9 cellular contexts compared by ENCODE assay signal in the genomic region with DNA sequence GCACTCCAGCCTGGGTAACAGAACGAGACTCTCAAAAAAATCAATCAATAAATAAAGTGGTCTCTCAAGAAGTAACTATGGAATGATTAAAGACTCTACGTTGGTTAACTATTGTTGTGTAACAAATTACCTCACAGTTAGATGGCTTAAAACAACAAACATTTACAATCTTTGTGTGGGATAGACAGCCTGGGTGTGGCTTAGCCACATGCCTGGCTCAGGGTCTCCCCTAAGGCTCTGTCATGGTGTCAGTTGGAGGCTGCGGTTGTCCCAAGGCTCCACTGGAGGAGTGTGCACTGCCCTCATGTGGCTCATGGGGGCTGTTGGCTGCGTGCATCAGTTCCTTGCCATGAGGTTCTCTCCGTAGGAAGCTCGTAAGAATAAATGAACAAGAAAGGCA.
A peak's percentile ranks its signal among the peaks of the same experiment; 100 is the strongest.
DNase-seq lines count a peak whose midpoint lies in the region; ATAC-seq, FAIRE-seq and TF ChIP-seq lines count a peak whose summit lies in the region.
"Had no signal": no experiment of that assay in that cellular context is flagged by ENCODE, and none has a peak within 500 bp of the region (broad histone marks: within the 10 kb centered on the region; RNA-seq: fewer than 3 reads in every experiment).

No MANE protein-coding gene starts in this region.

- no peaks in the 10 kb centered on the region for H3F3A ChIP-seq in GM23248 (ENCODE audit: insufficient read depth)

- H3K9ac ChIP-seq in GM23248 = no peak overlapping the region

- TF ChIP-seq POLR2A in suprapubic skin (IDR thresholded peaks at IDR 0.05) = no peak

- FAIRE-seq in RCC 7860 (lab: Jason Lieb, UNC) = no peak
- FAIRE-seq: GM12891 had no signal

- H3K36me3 Mint-ChIP-seq in activated T-cell treated with anti-CD3 and anti-CD28 coated beads, Interleukin-2, amount 50 U/mL, for 4 hours (ENCODE audit: insufficient read depth) = peaks cover 17% of the 10 kb centered on the region

- H3K27me3 Mint-ChIP-seq in activated T-cell treated with anti-CD3 and anti-CD28 coated beads, Interleukin-2, amount 50 U/mL, for 4 hours (ENCODE audit: low read depth) = no peaks in the 10 kb centered on the region

- H3K27me3 ChIP-seq in GM23248 (replicated peaks; ENCODE audit: insufficient read depth) (no peaks in the 10 kb centered on the region), SJCRH30 (no peaks in the 10 kb centered on the region), hepatocyte (no peaks in the 10 kb centered on the region), suprapubic skin (no peaks in the 10 kb centered on the region)

- no peak overlapping the region for H3K4me3 Mint-ChIP-seq in activated T-cell treated with anti-CD3 and anti-CD28 coated beads, Interleukin-2, amount 50 U/mL, for 4 hours

- H3K79me2 ChIP-seq in GM23248 (ENCODE audit: insufficient read depth) (no peaks in the 10 kb centered on the region), hepatocyte (no peaks in the 10 kb centered on the region)

- H3K9me2 ChIP-seq in GM23248 (ENCODE audit: insufficient read depth) (no peaks in the 10 kb centered on the region), hepatocyte (replicated peaks; ENCODE audit: insufficient read depth) (no peaks in the 10 kb centered on the region)

- H3K9me3 ChIP-seq in GM23248 (ENCODE audit: low read depth) = no peaks in the 10 kb centered on the region
- no peaks in the 10 kb centered on the region for H3K9me3 ChIP-seq in SJCRH30 (replicated peaks)
- no peaks in the 10 kb centered on the region for H3K9me3 ChIP-seq in hepatocyte (ENCODE audit: low read depth)
- H3K9me3 ChIP-seq in suprapubic skin = no peaks in the 10 kb centered on the region

- no peaks in the 10 kb centered on the region for H3K36me3 ChIP-seq in GM23248 (ENCODE audit: low read depth)
- no peaks in the 10 kb centered on the region for H3K36me3 ChIP-seq in SJCRH30
- H3K36me3 ChIP-seq in hepatocyte (replicated peaks; ENCODE audit: insufficient read depth, low read depth) = no peaks in the 10 kb centered on the region
- no peaks in the 10 kb centered on the region for H3K36me3 ChIP-seq in suprapubic skin

- H3K4me2 ChIP-seq in GM23248 (ENCODE audit: unreplicated experiment) (no peak overlapping the region), hepatocyte (no peak overlapping the region)

- WGBS in GM23248 (ENCODE audit: low coverage in 1 of 2, low lambda C conversion rate in 2 of 2, missing lambda C conversion rate in 2 of 2), 2 experiments = 80% methylated on average over 6 of the region's 6 CpGs
- WGBS in hepatocyte (ENCODE audit: low lambda C conversion rate, missing lambda C conversion rate) = 60% methylated on average over 6 of the region's 6 CpGs
- WGBS in suprapubic skin = 85% methylated on average over 6 of the region's 6 CpGs

- TF ChIP-seq CTCF in hepatocyte (IDR thresholded peaks at IDR 0.05; ENCODE audit: poor library complexity) = peak; percentile 22
- TF ChIP-seq CTCF in suprapubic skin (IDR thresholded peaks at IDR 0.05) = no peak

- H3K27ac ChIP-seq in GM23248 (no peak overlapping the region), SJCRH30 (no peak overlapping the region), hepatocyte (no peak overlapping the region), suprapubic skin (no peak overlapping the region)

- H4K20me1 ChIP-seq in GM23248 (ENCODE audit: insufficient read depth) (no peaks in the 10 kb centered on the region), hepatocyte (ENCODE audit: insufficient read depth, poor library complexity, severe bottlenecking) (no peaks in the 10 kb centered on the region)

- H3K9me3 Mint-ChIP-seq in activated T-cell treated with anti-CD3 and anti-CD28 coated beads, Interleukin-2, amount 50 U/mL, for 4 hours = no peaks in the 10 kb centered on the region

- ATAC-seq in activated T-cell treated with anti-CD3 and anti-CD28 coated beads, Interleukin-2, amount 50 U/mL, for 4 hours = no peak

- in situ Hi-C loops in GM23248 (cut with MboI) = no loop called here

- H3K4me3 ChIP-seq in GM23248 (no peak overlapping the region), SJCRH30 (no peak overlapping the region), hepatocyte (no peak overlapping the region), suprapubic skin (no peak overlapping the region)

- no peaks in the 10 kb centered on the region for H3K4me1 Mint-ChIP-seq in activated T-cell treated with anti-CD3 and anti-CD28 coated beads, Interleukin-2, amount 50 U/mL, for 4 hours (ENCODE audit: low read depth)

- DNase-seq in A172 (ENCODE audit: low spot score) (peak; percentile 40), GM23248 (peak; percentile 52), SJCRH30 (peak; percentile 62 to 67), hepatocyte (ENCODE audit: low spot score) (peak; percentile 18), suprapubic skin (ENCODE audit: low spot score in 2 of 2) (no peak), RCC 7860 (ENCODE audit: low spot score) (no peak)
- no peak for DNase-seq in central memory CD4-positive, alpha-beta T cell
- no peak for DNase-seq in activated T-cell treated with anti-CD3 and anti-CD28 coated beads, Interleukin-2, amount 50 U/mL, for 4 hours

- H3K4me1 ChIP-seq in GM23248 (ENCODE audit: insufficient read depth) (no peaks in the 10 kb centered on the region), SJCRH30 (0 out of 2 replicates have a peak, but pooled peaks cover 3% of the 10 kb centered on the region), hepatocyte (ENCODE audit: insufficient read depth) (no peaks in the 10 kb centered on the region), suprapubic skin (no peaks in the 10 kb centered on the region)

- TF ChIP-seq EP300 in suprapubic skin (IDR thresholded peaks at IDR 0.05) = no peak

- H2AFZ ChIP-seq in GM23248 (no peak overlapping the region), hepatocyte (no peak overlapping the region)

Comparison
In these comparisons a context has a peak if more than half of its experiments do, and no peak if none do; other contexts are left out.
1. DNase-seq: peak in A172 (single experiment), GM23248 (single experiment), SJCRH30 (2 of 2) and hepatocyte (single experiment); none in suprapubic skin (0 of 2), central memory CD4-positive, alpha-beta T cell (single experiment), activated T-cell treated with anti-CD3 and anti-CD28 coated beads, Interleukin-2, amount 50 U/mL, for 4 hours (single experiment) and RCC 7860 (single experiment).